ENCODE assay signal across 35 cellular contexts in genomic region chrX:16748425-16748824, GRCh38.
"Had no signal": no experiment of that assay in that cellular context is flagged by ENCODE, and none has a peak within 500 bp of the region (broad histone marks: within the 10 kb centered on the region; RNA-seq: fewer than 3 reads in every experiment).

No MANE protein-coding gene starts in this region.

- H3K9me3 ChIP-seq: MG63 had no signal

- H3K4me3 ChIP-seq: MG63 had no signal

- H3K27ac ChIP-seq: KMS-11 had no signal

- DNase-seq: Karpas-422, Kasumi-1, MG63, MM.1S, MV-4-11, NCI-H1048, NCI-H1092, NCI-H1092 treated with DMSO at 0.1 percent for 48 hours, NCI-H1105, NCI-H1105 treated with DMSO at 0.1 percent for 48 hours, NCI-H1417, NCI-H1417 treated with DMSO at 0.1 percent for 48 hours, NCI-H1436, NCI-H1436 treated with DMSO at 0.1 percent for 48 hours, NCI-H146, NCI-H1694, NCI-H1694 treated with DMSO at 0.1 percent for 48 hours, NCI-H187, NCI-H187 treated with DMSO at 0.1 percent for 48 hours, NCI-H1930, NCI-H2029, NCI-H2029 treated with DMSO at 0.1 percent for 48 hours, NCI-H2081, NCI-H2081 treated with DMSO at 0.1 percent for 48 hours, NCI-H2107, NCI-H2171, NCI-H2171 treated with DMSO at 0.1 percent for 48 hours, NCI-H2227 treated with DMSO at 0.1 percent for 48 hours, NCI-H226, NCI-H345, NCI-H446, NCI-H446 treated with DMSO at 0.1 percent for 48 hours, NCI-H510A, NCI-H510A treated with DMSO at 0.1 percent for 48 hours had no signal

- H3K4me2 ChIP-seq: KMS-11 had no signal

- H3K27me3 ChIP-seq: MG63 had no signal

- H3K9ac ChIP-seq: KMS-11 had no signal
